10 cellular contexts compared by ENCODE assay signal in genomic region chr9:80417211-80417773, GRCh38.
"Had no signal": no experiment of that assay in that cellular context is flagged by ENCODE, and none has a peak within 500 bp of the region (broad histone marks: within the 10 kb centered on the region; RNA-seq: fewer than 3 reads in every experiment).

No MANE protein-coding gene starts in this region.

- H3K27ac ChIP-seq: GM23248 had no signal

- ATAC-seq: GM23338, HCT116 had no signal

- H3K9me3 ChIP-seq: HAP-1 had no signal

- FAIRE-seq: H1 had no signal

- H3K27ac Mint-ChIP-seq: GM23338, H9, HFFc6 had no signal

- H3K4me1 ChIP-seq: HAP-1 had no signal

- H3K4me2 ChIP-seq: GM23338 had no signal

- DNase-seq: GM23248, GOT3, H7, H9, HCEC 1CT, HFFc6 had no signal

- H3K36me3 ChIP-seq: HAP-1 had no signal

- H3K4me3 ChIP-seq: GM23248, GM23338, HAP-1 had no signal

- H3K4me3 Mint-ChIP-seq: GM23338, H9, HFFc6 had no signal
